26 cellular contexts compared by ENCODE assay signal in genomic region chr22:42156597-42156996, GRCh38. TPM values are rescaled to one million over a fixed set of nuclear protein-coding genes. Genes with fewer than 3 reads are reported as not detected.
DNase-seq lines count a peak whose midpoint lies in the region; ATAC-seq and TF ChIP-seq lines count a peak whose summit lies in the region.
"Had no signal": no experiment of that assay in that cellular context is flagged by ENCODE, and none has a peak within 500 bp of the region (broad histone marks: within the 10 kb centered on the region; RNA-seq: fewer than 3 reads in every experiment).

No MANE protein-coding gene starts in this region.

- no peak for TF ChIP-seq POLR2A in heart left ventricle (IDR thresholded peaks at IDR 0.05)

- no peak for TF ChIP-seq CTCF in heart left ventricle (IDR thresholded peaks at IDR 0.05)
- TF ChIP-seq CTCF in left ventricle myocardium inferior (IDR thresholded peaks at IDR 0.05; ENCODE audit: borderline replicate concordance): no peak
- no peak for TF ChIP-seq CTCF in dorsolateral prefrontal cortex (IDR thresholded peaks at IDR 0.05 in 54 of 56, conservative IDR thresholded peaks at IDR 0.05 in 2 of 56; ENCODE audit: low read depth in 1 of 56, partially characterized antibody in 56 of 56)

- no peaks in the 10 kb centered on the region for H3K9me3 Mint-ChIP-seq in activated CD4-positive, alpha-beta T cell treated with anti-CD3 and anti-CD28 coated beads for 36 hours (ENCODE audit: low read depth)

- ATAC-seq in activated CD4-positive, alpha-beta T cell treated with anti-CD3 and anti-CD28 coated beads for 36 hours: no peak
- peak; percentile 29 to 82 (median 53) for ATAC-seq in heart left ventricle
- peak; percentile 46 to 53 for ATAC-seq in left cardiac atrium
- ATAC-seq in left colon: no peak
- ATAC-seq in activated CD4-positive, CD25-positive, alpha-beta regulatory T cell treated with anti-CD3 and anti-CD28 coated beads, Interleukin-2, amount 50 U/mL, for 24 hours: no peak
- ATAC-seq: HepG2 had no signal

- H3K4me1 ChIP-seq in heart left ventricle (peaks cover 0 to 8% (median 0%) of the 10 kb centered on the region in 12 donors), left ventricle myocardium inferior (peaks cover 11% of the 10 kb centered on the region)
- H3K4me1 ChIP-seq: Caco-2, SJCRH30 had no signal

- peaks cover 0 to 17% (median 9%) of the 10 kb centered on the region in 9 donors for H3K36me3 ChIP-seq in heart left ventricle
- no peaks in the 10 kb centered on the region for H3K36me3 ChIP-seq in left ventricle myocardium inferior
- H3K36me3 ChIP-seq: SJCRH30 had no signal

- DNase-seq in activated CD4-positive, alpha-beta T cell treated with anti-CD3 and anti-CD28 coated beads for 36 hours: no peak
- no peak for DNase-seq in activated CD4-positive, alpha-beta T cell treated with anti-CD3 and anti-CD28 coated beads for 1 hour
- DNase-seq in heart left ventricle (no peak), left ventricle myocardium inferior (no peak), left cardiac atrium (no peak), left colon (no peak), dorsolateral prefrontal cortex (no peak)
- DNase-seq: ACHN; Caco-2; CD4-positive, alpha-beta memory T cell; DMS 273 treated with DMSO at 0.1 percent for 48 hours; DMS79 treated with DMSO at 0.1 percent for 48 hours; GOT3; HCEC 1CT; KBM-7; NCI-H1092; NCI-H1436; NCI-H187 treated with DMSO at 0.1 percent for 48 hours; NCI-H2107; NCI-H69; SJCRH30 had no signal

- no peak overlapping the region for H3K4me3 ChIP-seq in heart left ventricle
- H3K4me3 ChIP-seq in left ventricle myocardium inferior: no peak overlapping the region
- H3K4me3 ChIP-seq in dorsolateral prefrontal cortex: no peak overlapping the region
- H3K4me3 ChIP-seq: BLaER1 treated with 17β-estradiol and CSF1 and Interleukin-3, amounts not matched to agents 10 nM and 100 nM; SJCRH30 had no signal

- H3K27ac ChIP-seq in heart left ventricle (no peak overlapping the region), left ventricle myocardium inferior (replicated peaks) (no peak overlapping the region), dorsolateral prefrontal cortex (peak overlapping the region in 1 of 59 donors; percentile 36)
- H3K27ac ChIP-seq: 22Rv1; BLaER1 treated with 17β-estradiol and CSF1 and Interleukin-3, amounts not matched to agents 10 nM and 100 nM; HL-60; SJCRH30 had no signal

- no peaks in the 10 kb centered on the region for H3K27me3 Mint-ChIP-seq in activated CD4-positive, alpha-beta T cell treated with anti-CD3 and anti-CD28 coated beads for 36 hours
- H3K27me3 Mint-ChIP-seq: CD4-positive, alpha-beta memory T cell had no signal

- H3K36me3 Mint-ChIP-seq in activated CD4-positive, alpha-beta T cell treated with anti-CD3 and anti-CD28 coated beads for 36 hours (ENCODE audit: low read depth): peaks cover 17% of the 10 kb centered on the region

- intact Hi-C loops in activated CD4-positive, alpha-beta T cell treated with anti-CD3 and anti-CD28 coated beads for 36 hours (cut with DNase I, micrococcal nuclease): no loop called here
- intact Hi-C loops in heart left ventricle (cut with DNase I) (no loop called here), left ventricle myocardium inferior (cut with micrococcal nuclease) (no loop called here), left cardiac atrium (cut with DNase I) (no loop called here), left colon (cut with DNase I, micrococcal nuclease) (no loop called here), dorsolateral prefrontal cortex (cut with DNase I) (no loop called here)

- no peak overlapping the region for H3K4me3 Mint-ChIP-seq in activated CD4-positive, alpha-beta T cell treated with anti-CD3 and anti-CD28 coated beads for 36 hours
- H3K4me3 Mint-ChIP-seq: CD4-positive, alpha-beta memory T cell had no signal

- CTCF ChIA-PET in activated CD4-positive, alpha-beta T cell treated with anti-CD3 and anti-CD28 coated beads for 36 hours (lab: Charles Lee): interaction anchor here (0.6 kb wide), 1 partner anchor 210 kb away, joined by 3 read pairs; no protein-coding TSS in a partner anchor

- no peaks in the 10 kb centered on the region for H3K27me3 ChIP-seq in heart left ventricle
- no peaks in the 10 kb centered on the region for H3K27me3 ChIP-seq in left ventricle myocardium inferior (ENCODE audit: low read depth)
- no peaks in the 10 kb centered on the region for H3K27me3 ChIP-seq in dorsolateral prefrontal cortex
- H3K27me3 ChIP-seq: BLaER1 treated with 17β-estradiol and CSF1 and Interleukin-3, amounts not matched to agents 10 nM and 100 nM; SJCRH30 had no signal

- POLR2A ChIA-PET in activated CD4-positive, alpha-beta T cell treated with anti-CD3 and anti-CD28 coated beads for 36 hours (lab: Charles Lee): no interaction called here

- WGBS in heart left ventricle, 4 donors: 63 to 68% (median 66%) methylated on average over 5 of the region's 5 CpGs

- H3K9me3 ChIP-seq in heart left ventricle (no peaks in the 10 kb centered on the region), left ventricle myocardium inferior (replicated peaks) (no peaks in the 10 kb centered on the region)
- H3K9me3 ChIP-seq: BLaER1 treated with 17β-estradiol and CSF1 and Interleukin-3, amounts not matched to agents 10 nM and 100 nM; Caco-2; SJCRH30 had no signal

- H3K4me1 Mint-ChIP-seq in activated CD4-positive, alpha-beta T cell treated with anti-CD3 and anti-CD28 coated beads for 36 hours: no peaks in the 10 kb centered on the region
- H3K4me1 Mint-ChIP-seq: CD4-positive, alpha-beta memory T cell had no signal

- H3K27ac Mint-ChIP-seq in activated CD4-positive, alpha-beta T cell treated with anti-CD3 and anti-CD28 coated beads for 36 hours: peak overlapping the region; percentile 31

RNA-seq across cellular contexts. Expression of gene CYP2D6, which starts 26.0 kb away (rescaled TPM):
- 1 to 10 TPM; 2.8 to 3.1 TPM for total RNA-seq in activated CD4-positive, alpha-beta T cell treated with anti-CD3 and anti-CD28 coated beads for 36 hours
- total RNA-seq in heart left ventricle: under 1 TPM in 8 of 9 donors, not detected in 1; 0.12 to 0.47 (median 0.30) TPM
- under 1 TPM; 0.19 to 0.23 TPM for polyA plus RNA-seq in heart left ventricle
- 0.16 TPM for total RNA-seq in left ventricle myocardium inferior
- total RNA-seq in left cardiac atrium: under 1 TPM; 0.31 to 0.59 TPM
- 1 to 10 TPM; 2.0 to 3.9 TPM for total RNA-seq in left colon
- 1 to 10 TPM in 119 of 120 experiments, under 1 TPM in 1; 0.76 to 8.0 (median 2.7) TPM for total RNA-seq in dorsolateral prefrontal cortex

Comparison
In these comparisons a context has a peak if more than half of its experiments do, and no peak if none do; other contexts are left out.
1. ATAC-seq: peak in heart left ventricle (4 of 4) and left cardiac atrium (2 of 2); none in activated CD4-positive, alpha-beta T cell treated with anti-CD3 and anti-CD28 coated beads for 36 hours (single experiment), left colon (single experiment) and activated CD4-positive, CD25-positive, alpha-beta regulatory T cell treated with anti-CD3 and anti-CD28 coated beads, Interleukin-2, amount 50 U/mL, for 24 hours (0 of 2).